ENCODE assay signal across 17 cellular contexts in genomic region chr15:28942046-28942445, GRCh38. TPM values are rescaled to one million over a fixed set of nuclear protein-coding genes. Genes with fewer than 3 reads are reported as not detected.
A peak's percentile ranks its signal among the peaks of the same experiment; 100 is the strongest.
DNase-seq lines count a peak whose midpoint lies in the region; ATAC-seq and TF ChIP-seq lines count a peak whose summit lies in the region.
"Had no signal": no experiment of that assay in that cellular context is flagged by ENCODE, and none has a peak within 500 bp of the region (broad histone marks: within the 10 kb centered on the region; RNA-seq: fewer than 3 reads in every experiment).

No MANE protein-coding gene starts in this region.

- H3K4me1 ChIP-seq in DND-41 (ENCODE audit: insufficient read depth, low read length), result peaks cover 12% of the 10 kb centered on the region
- H3K4me1 ChIP-seq: adrenal gland, colonic mucosa, lower lobe of right lung, uterus had no signal

- peaks cover 18% of the 10 kb centered on the region for H3K4me1 Mint-ChIP-seq in activated CD4-positive, alpha-beta T cell treated with anti-CD3 and anti-CD28 coated beads, Interleukin-2, amount 10 ng/mL, durations not matched to agents 24 days and 14 days
- peaks cover 83% of the 10 kb centered on the region for H3K4me1 Mint-ChIP-seq in activated naive CD8-positive, alpha-beta T cell (ENCODE audit: low read depth)

- no peak overlapping the region for H2AFZ ChIP-seq in DND-41 (ENCODE audit: low read depth, low read length)
- H2AFZ ChIP-seq: PC-9 had no signal

- H3K27ac Mint-ChIP-seq in activated CD4-positive, alpha-beta T cell treated with anti-CD3 and anti-CD28 coated beads, Interleukin-2, amount 10 ng/mL, durations not matched to agents 24 days and 14 days, result no peak overlapping the region
- H3K27ac Mint-ChIP-seq in activated naive CD8-positive, alpha-beta T cell, result peak overlapping the region; percentile 84

- no peaks in the 10 kb centered on the region for H3K9me3 Mint-ChIP-seq in activated CD4-positive, alpha-beta T cell treated with anti-CD3 and anti-CD28 coated beads, Interleukin-2, amount 10 ng/mL, durations not matched to agents 24 days and 14 days
- peaks cover 3% of the 10 kb centered on the region for H3K9me3 Mint-ChIP-seq in activated naive CD8-positive, alpha-beta T cell (ENCODE audit: low read depth)

- DNase-seq in DND-41, result peak; percentile 35
- DNase-seq in activated CD4-positive, alpha-beta T cell treated with anti-CD3 and anti-CD28 coated beads, Interleukin-2, amount 10 ng/mL, durations not matched to agents 24 days and 14 days, result peak; percentile 67
- peak; percentile 33 to 34 for DNase-seq in stimulated activated CD4-positive, alpha-beta T cell treated with anti-CD3 and anti-CD28 coated beads, Interleukin-2, amount 100 ng/mL, for 24 hours
- no peak for DNase-seq in iPS-NIHi7 (ENCODE audit: extremely low spot score)
- DNase-seq: colonic mucosa, lower lobe of right lung, NCI-H1105, NCI-H446 treated with DMSO at 0.1 percent for 48 hours, PC-9, small intestine, SW 1271, uterus had no signal

- no peaks in the 10 kb centered on the region for H3K27me3 ChIP-seq in DND-41 (ENCODE audit: insufficient read depth, low read length, poor library complexity)
- H3K27me3 ChIP-seq: adrenal gland, colonic mucosa, uterus had no signal

- ATAC-seq in DND-41 (ENCODE audit: insufficient read depth, low read depth), result peak; percentile 58; the same call in 1 of the 3 replicates
- ATAC-seq in HG02571 (IDR thresholded peaks at IDR 0.05; ENCODE audit: unreplicated experiment), result no peak
- ATAC-seq in HG03108 (IDR thresholded peaks at IDR 0.05; ENCODE audit: unreplicated experiment), result no peak
- no peak for ATAC-seq in GM19463 (IDR thresholded peaks at IDR 0.05; ENCODE audit: unreplicated experiment)
- ATAC-seq: lower lobe of right lung had no signal

- no peak overlapping the region for H3K4me2 ChIP-seq in DND-41 (ENCODE audit: insufficient read depth, low read length)
- H3K4me2 ChIP-seq: PC-9 had no signal

- H3K9me3 ChIP-seq in DND-41 (ENCODE audit: insufficient read depth, low read length, severe bottlenecking), result no peaks in the 10 kb centered on the region
- H3K9me3 ChIP-seq: adrenal gland, colonic mucosa, lower lobe of right lung, uterus had no signal

- H3K27ac ChIP-seq in DND-41 (ENCODE audit: low read length), result no peak overlapping the region
- H3K27ac ChIP-seq: adrenal gland, colonic mucosa, lower lobe of right lung, PC-9, uterus had no signal

- TF ChIP-seq CTCF in DND-41 (IDR thresholded peaks at IDR 0.05; ENCODE audit: borderline replicate concordance, extremely low read depth, low read length, poor library complexity, severe bottlenecking), result no peak

- no peaks in the 10 kb centered on the region for H3K79me2 ChIP-seq in DND-41 (ENCODE audit: insufficient read depth, low read length)

- H3K9ac ChIP-seq in DND-41 (ENCODE audit: low read depth, low read length), result no peak overlapping the region

- no peaks in the 10 kb centered on the region for H3K27me3 Mint-ChIP-seq in activated CD4-positive, alpha-beta T cell treated with anti-CD3 and anti-CD28 coated beads, Interleukin-2, amount 10 ng/mL, durations not matched to agents 24 days and 14 days
- no peaks in the 10 kb centered on the region for H3K27me3 Mint-ChIP-seq in activated naive CD8-positive, alpha-beta T cell

- H3K4me3 ChIP-seq in DND-41 (ENCODE audit: low read depth in 1 of 2, low read length in 2 of 2), result no peak overlapping the region
- H3K4me3 ChIP-seq: adrenal gland, colonic mucosa, lower lobe of right lung, PC-9, uterus had no signal

- H3K36me3 Mint-ChIP-seq in activated CD4-positive, alpha-beta T cell treated with anti-CD3 and anti-CD28 coated beads, Interleukin-2, amount 10 ng/mL, durations not matched to agents 24 days and 14 days (ENCODE audit: low read depth), result no peaks in the 10 kb centered on the region
- H3K36me3 Mint-ChIP-seq in activated naive CD8-positive, alpha-beta T cell, result peaks cover 20% of the 10 kb centered on the region

- H3K4me3 Mint-ChIP-seq in activated CD4-positive, alpha-beta T cell treated with anti-CD3 and anti-CD28 coated beads, Interleukin-2, amount 10 ng/mL, durations not matched to agents 24 days and 14 days, result no peak overlapping the region
- H3K4me3 Mint-ChIP-seq in activated naive CD8-positive, alpha-beta T cell, result peak overlapping the region; percentile 53

- H3K36me3 ChIP-seq in DND-41 (ENCODE audit: insufficient read depth, low read length), result no peaks in the 10 kb centered on the region
- H3K36me3 ChIP-seq: adrenal gland, colonic mucosa, lower lobe of right lung, uterus had no signal

- H4K20me1 ChIP-seq in DND-41 (ENCODE audit: insufficient read depth, low read length), result no peaks in the 10 kb centered on the region; the same call in 1 of the 2 replicates

- intact Hi-C loops in activated CD4-positive, alpha-beta T cell treated with anti-CD3 and anti-CD28 coated beads, Interleukin-2, amount 10 ng/mL, durations not matched to agents 24 days and 14 days (cut with micrococcal nuclease), result no loop called here

RNA-seq across cellular contexts. Expression of gene APBA2, which starts 56.3 kb away (rescaled TPM):
- 1.8 and 1.9 TPM in 2 replicates for total RNA-seq in activated CD4-positive, alpha-beta T cell treated with anti-CD3 and anti-CD28 coated beads, Interleukin-2, amount 10 ng/mL, durations not matched to agents 24 days and 14 days
- total RNA-seq: PC-9 had no signal
